In genomic region chr4:7645158-7645557, GRCh38 we compare ENCODE assay signal across 21 cellular contexts.
"Had no signal": no experiment of that assay in that cellular context is flagged by ENCODE, and none has a peak within 500 bp of the region (broad histone marks: within the 10 kb centered on the region; RNA-seq: fewer than 3 reads in every experiment).

No MANE protein-coding gene starts in this region.

- H3K4me3 ChIP-seq: lung, mucosa of descending colon, prostate gland, skin epidermis, stomach, thyroid gland, vagina had no signal

- H3K27ac Mint-ChIP-seq: memory B cell; mesothelial cell of epicardium; nephron progenitor cell; stimulated activated naive B cell treated with anti-CD40 and anti-IgM and Interleukin-4, amounts not matched to agents 10 μg/mL and 1 μg/mL and 100 μg/mL, for 72 hours had no signal

- H3K36me3 Mint-ChIP-seq: memory B cell; mesothelial cell of epicardium; naive B cell; stimulated activated naive B cell treated with anti-CD40 and anti-IgM and Interleukin-4, amounts not matched to agents 10 μg/mL and 1 μg/mL and 100 μg/mL, for 72 hours had no signal

- H3K27me3 ChIP-seq: stomach, thyroid gland, vagina had no signal

- ATAC-seq: left lobe of liver; mucosa of descending colon; right cardiac atrium; stimulated activated naive B cell treated with anti-CD40 and anti-IgM and Interleukin-4, amounts not matched to agents 10 μg/mL and 1 μg/mL and 100 μg/mL, for 72 hours had no signal

- DNase-seq: cortex of kidney; hypothalamus; mucosa of descending colon; naive B cell; nephron progenitor cell; nucleus accumbens; right cardiac atrium; spleen; stimulated activated CD4-positive, alpha-beta T cell treated with anti-CD3 and anti-CD28 coated beads, Interleukin-2, amount 100 ng/mL, for 48 hours; stimulated activated naive B cell treated with anti-CD40 and anti-IgM and Interleukin-4, amounts not matched to agents 10 μg/mL and 1 μg/mL and 100 μg/mL, for 72 hours; stomach; thyroid gland had no signal

- H3K9me3 ChIP-seq: mucosa of descending colon, prostate gland, thyroid gland, vagina had no signal

- H3K36me3 ChIP-seq: prostate gland, spleen, stomach, thyroid gland, vagina had no signal

- H3K4me3 Mint-ChIP-seq: memory B cell; mesothelial cell of epicardium; nephron progenitor cell; stimulated activated naive B cell treated with anti-CD40 and anti-IgM and Interleukin-4, amounts not matched to agents 10 μg/mL and 1 μg/mL and 100 μg/mL, for 72 hours had no signal

- H3K4me1 ChIP-seq: prostate gland had no signal

- H3K27ac ChIP-seq: prostate gland, skin epidermis, stomach, thyroid gland, vagina had no signal

- FAIRE-seq: frontal cortex, keratinocyte had no signal
